In the genomic region with DNA sequence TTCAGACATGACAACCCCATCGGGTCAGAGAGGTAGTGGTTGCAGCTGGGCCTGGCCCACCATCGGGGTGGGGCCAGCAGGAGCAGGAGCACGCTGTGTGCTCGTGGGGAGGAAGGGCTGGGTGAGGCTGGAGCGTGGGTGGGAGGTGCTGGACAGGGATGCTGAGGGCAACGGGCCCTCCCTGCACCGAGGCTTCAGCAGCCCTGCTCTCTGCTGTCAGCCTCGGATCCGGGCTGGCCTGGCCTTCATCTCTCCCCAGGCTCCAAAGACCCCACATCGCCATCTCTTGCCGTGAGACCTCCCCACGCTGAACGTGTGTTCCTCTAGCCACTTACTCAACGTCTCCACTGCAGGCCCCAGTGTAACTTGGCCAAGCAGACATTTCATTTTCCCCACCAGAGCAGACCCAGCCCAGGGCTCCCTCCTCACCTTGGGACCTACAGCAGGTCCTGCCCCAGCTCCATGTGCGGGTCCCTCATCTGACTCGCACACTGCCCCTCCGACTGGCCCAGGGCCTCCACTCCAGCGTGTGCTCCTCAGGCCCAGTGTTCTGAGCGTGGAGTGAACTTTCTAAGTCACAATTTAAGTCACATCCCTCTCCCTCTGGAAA, we compare ENCODE assay signal across 20 cellular contexts.
"Had no signal": no experiment of that assay in that cellular context is flagged by ENCODE, and none has a peak within 500 bp of the region (broad histone marks: within the 10 kb centered on the region; RNA-seq: fewer than 3 reads in every experiment).

No MANE protein-coding gene starts in this region.

- H3K4me3 ChIP-seq: ascending aorta, body of pancreas, Peyer's patch had no signal

- DNase-seq: activated CD4-positive, alpha-beta T cell treated with anti-CD3 and anti-CD28 coated beads for 4 hours; activated CD8-positive, alpha-beta memory T cell treated with anti-CD3 and anti-CD28 coated beads, Interleukin-2, amount 50 U/mL, for 4 hours; activated CD8-positive, alpha-beta T cell treated with anti-CD3 and anti-CD28 coated beads for 36 hours; activated naive CD4-positive, alpha-beta T cell treated with anti-CD3 and anti-CD28 coated beads, Interleukin-2, amount 50 U/mL, for 16 hours; activated naive CD8-positive, alpha-beta T cell treated with anti-CD3 and anti-CD28 coated beads, Interleukin-2, amount 10 ng/mL, durations not matched to agents 7 days and 5 days; body of pancreas; KG1; NCI-H1048; NCI-H146; NCI-H187 treated with DMSO at 0.1 percent for 48 hours; NCI-H2081 treated with DMSO at 0.1 percent for 48 hours; NCI-H446; NCI-H524; Peyer's patch; SHP77 treated with DMSO at 0.1 percent for 48 hours had no signal

- H3K27me3 Mint-ChIP-seq: activated naive CD8-positive, alpha-beta T cell treated with anti-CD3 and anti-CD28 coated beads, Interleukin-2, amount 10 ng/mL, durations not matched to agents 7 days and 5 days had no signal

- H3K27me3 ChIP-seq: ascending aorta, body of pancreas, Peyer's patch had no signal

- H3K9me3 ChIP-seq: ascending aorta, body of pancreas, Peyer's patch had no signal

- H3K4me3 Mint-ChIP-seq: activated CD8-positive, alpha-beta T cell treated with anti-CD3 and anti-CD28 coated beads for 36 hours; activated naive CD8-positive, alpha-beta T cell treated with anti-CD3 and anti-CD28 coated beads, Interleukin-2, amount 10 ng/mL, durations not matched to agents 7 days and 5 days; T-helper 1 cell treated with Interleukin-12 subunit alpha and Interleukin-12 subunit beta and Interleukin-4 antibody, amounts not matched to agents 30 μg/mL and 1 μg/mL, for 36 hours had no signal

- H3K9me3 Mint-ChIP-seq: activated CD8-positive, alpha-beta T cell treated with anti-CD3 and anti-CD28 coated beads for 36 hours; activated naive CD8-positive, alpha-beta T cell treated with anti-CD3 and anti-CD28 coated beads, Interleukin-2, amount 10 ng/mL, durations not matched to agents 7 days and 5 days; T-helper 1 cell treated with Interleukin-12 subunit alpha and Interleukin-12 subunit beta and Interleukin-4 antibody, amounts not matched to agents 30 μg/mL and 1 μg/mL, for 36 hours had no signal

- H3K27ac ChIP-seq: ascending aorta, body of pancreas, Peyer's patch, RWPE1 had no signal

- ATAC-seq: activated CD4-positive, CD25-positive, alpha-beta regulatory T cell treated with anti-CD3 and anti-CD28 coated beads, Interleukin-2, amount 50 U/mL, for 24 hours; activated CD8-positive, alpha-beta T cell treated with anti-CD3 and anti-CD28 coated beads for 36 hours; body of pancreas had no signal

- H3K4me1 ChIP-seq: ascending aorta, body of pancreas, Peyer's patch had no signal

- H3K36me3 ChIP-seq: ascending aorta, Peyer's patch had no signal

- H3K36me3 Mint-ChIP-seq: activated naive CD8-positive, alpha-beta T cell treated with anti-CD3 and anti-CD28 coated beads, Interleukin-2, amount 10 ng/mL, durations not matched to agents 7 days and 5 days had no signal

- FAIRE-seq: bronchial epithelial cell had no signal

- H3K4me1 Mint-ChIP-seq: activated naive CD8-positive, alpha-beta T cell treated with anti-CD3 and anti-CD28 coated beads, Interleukin-2, amount 10 ng/mL, durations not matched to agents 7 days and 5 days had no signal

- H3K27ac Mint-ChIP-seq: activated CD8-positive, alpha-beta T cell treated with anti-CD3 and anti-CD28 coated beads for 36 hours; activated naive CD8-positive, alpha-beta T cell treated with anti-CD3 and anti-CD28 coated beads, Interleukin-2, amount 10 ng/mL, durations not matched to agents 7 days and 5 days; T-helper 1 cell treated with Interleukin-12 subunit alpha and Interleukin-12 subunit beta and Interleukin-4 antibody, amounts not matched to agents 30 μg/mL and 1 μg/mL, for 36 hours had no signal
